ENCODE assay signal across 29 cellular contexts in the genomic region with DNA sequence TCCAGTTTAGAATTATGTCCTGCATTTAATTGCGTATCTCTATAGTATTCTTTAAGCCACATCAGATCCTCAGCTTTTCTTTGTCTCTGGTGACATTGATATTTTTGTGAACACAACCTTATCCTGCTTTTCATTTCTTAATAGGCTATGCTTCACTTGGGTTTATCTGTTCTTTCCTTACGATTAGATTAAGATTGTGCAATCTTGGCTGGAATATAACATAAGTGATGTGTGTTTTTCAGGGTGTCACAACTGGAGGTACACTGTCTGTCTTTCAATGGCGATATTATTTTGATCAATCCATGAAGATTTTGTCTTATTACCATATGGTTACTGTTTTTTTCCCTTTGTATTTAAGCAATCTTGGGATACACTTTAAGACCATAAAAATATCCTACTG.
"Had no signal": no experiment of that assay in that cellular context is flagged by ENCODE, and none has a peak within 500 bp of the region (broad histone marks: within the 10 kb centered on the region; RNA-seq: fewer than 3 reads in every experiment).

No MANE protein-coding gene starts in this region.

- H3K4me3 Mint-ChIP-seq: activated CD4-positive, alpha-beta memory T cell treated with anti-CD3 and anti-CD28 coated beads, Interleukin-2, amount 10 ng/mL, durations not matched to agents 7 days and 5 days; activated naive CD4-positive, alpha-beta T cell treated with anti-CD3 and anti-CD28 coated beads, Interleukin-2, amount 10 ng/mL, durations not matched to agents 7 days and 5 days; activated naive CD8-positive, alpha-beta T cell; activated naive CD8-positive, alpha-beta T cell treated with anti-CD3 and anti-CD28 coated beads, Interleukin-2, amount 50 U/mL, for 24 hours; activated T-cell treated with anti-CD3 and anti-CD28 coated beads, Interleukin-2, amount 50 U/mL, for 4 hours; T-cell had no signal

- H3K9me3 ChIP-seq: SJSA1 had no signal

- H3K4me1 ChIP-seq: SJSA1 had no signal

- DNase-seq: activated CD4-positive, alpha-beta memory T cell treated with anti-CD3 and anti-CD28 coated beads, Interleukin-2, amount 10 ng/mL, durations not matched to agents 7 days and 5 days; activated CD4-positive, alpha-beta T cell treated with anti-CD3 and anti-CD28 coated beads for 1 hour; activated CD4-positive, alpha-beta T cell treated with anti-CD3 and anti-CD28 coated beads for 48 hours; activated CD4-positive, CD25-positive, alpha-beta regulatory T cell; activated CD8-positive, alpha-beta memory T cell treated with anti-CD3 and anti-CD28 coated beads for 24 hours; activated effector memory CD4-positive, alpha-beta T cell treated with Interleukin-2 at 50 U/mL for 16 hours; activated naive CD4-positive, alpha-beta T cell treated with anti-CD3 and anti-CD28 coated beads, Interleukin-2, amount 10 ng/mL, durations not matched to agents 7 days and 5 days; activated naive CD8-positive, alpha-beta T cell treated with anti-CD3 and anti-CD28 coated beads, Interleukin-2, amount 50 U/mL, for 24 hours; activated T-cell treated with anti-CD3 and anti-CD28 coated beads, Interleukin-2, amount 50 U/mL, for 4 hours; amniotic stem cell; aorta; NCI-H1105; NCI-H1417 treated with DMSO at 0.1 percent for 48 hours; NCI-H187 treated with DMSO at 0.1 percent for 48 hours; NCI-H2081; NCI-H226; NCI-H446 treated with DMSO at 0.1 percent for 48 hours; NCI-H524; NCI-H69; NCI-H82; SHP77; T-cell; T-helper 9 cell had no signal

- H3K4me1 Mint-ChIP-seq: activated naive CD4-positive, alpha-beta T cell treated with anti-CD3 and anti-CD28 coated beads, Interleukin-2, amount 10 ng/mL, durations not matched to agents 7 days and 5 days; activated naive CD8-positive, alpha-beta T cell treated with anti-CD3 and anti-CD28 coated beads, Interleukin-2, amount 50 U/mL, for 24 hours; T-cell had no signal

- H3K27ac ChIP-seq: cardiac muscle cell, SJSA1, VCaP had no signal

- H3K27me3 ChIP-seq: cardiac muscle cell, SJSA1 had no signal

- ATAC-seq: activated naive CD8-positive, alpha-beta T cell treated with anti-CD3 and anti-CD28 coated beads, Interleukin-2, amount 50 U/mL, for 24 hours; activated T-cell treated with anti-CD3 and anti-CD28 coated beads, Interleukin-2, amount 50 U/mL, for 4 hours; Panc1; SK-N-SH treated with all-trans-retinoic acid at 6 μM for 48 hours; T-cell had no signal

- H3K27ac Mint-ChIP-seq: activated naive CD4-positive, alpha-beta T cell treated with anti-CD3 and anti-CD28 coated beads, Interleukin-2, amount 10 ng/mL, durations not matched to agents 7 days and 5 days; activated naive CD8-positive, alpha-beta T cell; activated naive CD8-positive, alpha-beta T cell treated with anti-CD3 and anti-CD28 coated beads, Interleukin-2, amount 50 U/mL, for 24 hours; T-cell had no signal

- H3K27me3 Mint-ChIP-seq: activated CD4-positive, alpha-beta memory T cell treated with anti-CD3 and anti-CD28 coated beads, Interleukin-2, amount 10 ng/mL, durations not matched to agents 7 days and 5 days; activated naive CD4-positive, alpha-beta T cell treated with anti-CD3 and anti-CD28 coated beads, Interleukin-2, amount 10 ng/mL, durations not matched to agents 7 days and 5 days; activated naive CD8-positive, alpha-beta T cell; activated naive CD8-positive, alpha-beta T cell treated with anti-CD3 and anti-CD28 coated beads, Interleukin-2, amount 50 U/mL, for 24 hours; T-cell had no signal

- H3K9me3 Mint-ChIP-seq: activated CD4-positive, alpha-beta memory T cell treated with anti-CD3 and anti-CD28 coated beads, Interleukin-2, amount 10 ng/mL, durations not matched to agents 7 days and 5 days; activated naive CD4-positive, alpha-beta T cell treated with anti-CD3 and anti-CD28 coated beads, Interleukin-2, amount 10 ng/mL, durations not matched to agents 7 days and 5 days; activated naive CD8-positive, alpha-beta T cell treated with anti-CD3 and anti-CD28 coated beads, Interleukin-2, amount 50 U/mL, for 24 hours; activated T-cell treated with anti-CD3 and anti-CD28 coated beads, Interleukin-2, amount 50 U/mL, for 4 hours; T-cell had no signal

- H3K4me3 ChIP-seq: cardiac muscle cell, SJSA1 had no signal
